In genomic region chr5:29902859-29903258, GRCh38 we compare ENCODE assay signal across 19 cellular contexts.
DNase-seq lines count a peak whose midpoint lies in the region; ATAC-seq, FAIRE-seq and TF ChIP-seq lines count a peak whose summit lies in the region.
"Had no signal": no experiment of that assay in that cellular context is flagged by ENCODE, and none has a peak within 500 bp of the region (broad histone marks: within the 10 kb centered on the region; RNA-seq: fewer than 3 reads in every experiment).

No MANE protein-coding gene starts in this region.

- no peak overlapping the region for H3K9ac ChIP-seq in BLaER1
- H3K9ac ChIP-seq: GM23248 had no signal

- H3K4me3 ChIP-seq in BLaER1 (no peak overlapping the region), RWPE2 (ENCODE audit: severe bottlenecking) (no peak overlapping the region)
- H3K4me3 ChIP-seq: GM23248 had no signal

- no peak for TF ChIP-seq CTCF in RWPE2 (IDR thresholded peaks at IDR 0.05; ENCODE audit: poor library complexity, severe bottlenecking)

- DNase-seq in H54 (ENCODE audit: insufficient read length, low spot score), result no peak
- no peak for DNase-seq in RWPE2 (ENCODE audit: low spot score)
- DNase-seq in glomerular visceral epithelial cell (ENCODE audit: extremely low spot score), result peak; percentile 4
- DNase-seq in epidermal melanocyte (ENCODE audit: insufficient read length, low spot score), result no peak
- DNase-seq in DMS79 (lab: John Stamatoyannopoulos, UW), result no peak
- DNase-seq: 8988T; C1 segment of cervical spinal cord; CD4-positive, CD25-positive, alpha-beta regulatory T cell; CD8-positive, alpha-beta memory T cell; COR-L47; DMS 273 treated with DMSO at 0.1 percent for 48 hours; DMS53; GM23248; H7 had no signal

- H3K36me3 ChIP-seq in BLaER1 (no peaks in the 10 kb centered on the region), RWPE2 (ENCODE audit: low read depth) (no peaks in the 10 kb centered on the region)

- H3K27me3 ChIP-seq in BLaER1 (no peaks in the 10 kb centered on the region), RWPE2 (ENCODE audit: insufficient read depth, poor library complexity, severe bottlenecking) (peaks cover 10% of the 10 kb centered on the region)

- H3K4me1 ChIP-seq in BLaER1, result peaks cover 7% of the 10 kb centered on the region
- no peaks in the 10 kb centered on the region for H3K4me1 ChIP-seq in RWPE2 (ENCODE audit: insufficient read depth, poor library complexity, severe bottlenecking)

- peak overlapping the region; percentile 32 for H3K4me2 ChIP-seq in BLaER1

- no peaks in the 10 kb centered on the region for H4K20me1 ChIP-seq in BLaER1

- FAIRE-seq in H54 (lab: Jason Lieb, UNC), result peak; percentile 60
- FAIRE-seq: G401.6, GM12891, GM19239 had no signal

- ATAC-seq in RWPE2 (ENCODE audit: low read depth) (peak; percentile 64; the same call in 2 of the 3 replicates), GM21515 (IDR thresholded peaks at IDR 0.05; ENCODE audit: unreplicated experiment) (no peak)

- TF ChIP-seq POLR2A in H54 (IDR thresholded peaks at IDR 0.05; ENCODE audit: low read depth, low read length), result no peak

- H3K27ac ChIP-seq in BLaER1 (no peak overlapping the region), RWPE2 (ENCODE audit: poor library complexity, severe bottlenecking) (no peak overlapping the region)
- H3K27ac ChIP-seq: GM23248 had no signal

- no peaks in the 10 kb centered on the region for H3K9me3 ChIP-seq in BLaER1
- no peaks in the 10 kb centered on the region for H3K9me3 ChIP-seq in RWPE2 (ENCODE audit: severe bottlenecking)
